In genomic region chr19:50476224-50476942, GRCh38 we compare ENCODE assay signal across 1 cellular context.
A peak's percentile ranks its signal among the peaks of the same experiment; 100 is the strongest.
TF ChIP-seq lines count a peak whose summit lies in the region.

TSS of gene EMC10 (plus strand) at chr19:50476507. CDS start at chr19:50476545, 38 bp downstream.
TSS of gene GARIN5A (minus strand) at chr19:50476848. CDS start at chr19:50476388, 460 bp downstream.

TF ChIP-seq in HEK293, 187 proteins besides CTCF, POLR2A, EP300 and RAD21 (continued from another document and continues in another):
- TF ChIP-seq, protein P1, sequence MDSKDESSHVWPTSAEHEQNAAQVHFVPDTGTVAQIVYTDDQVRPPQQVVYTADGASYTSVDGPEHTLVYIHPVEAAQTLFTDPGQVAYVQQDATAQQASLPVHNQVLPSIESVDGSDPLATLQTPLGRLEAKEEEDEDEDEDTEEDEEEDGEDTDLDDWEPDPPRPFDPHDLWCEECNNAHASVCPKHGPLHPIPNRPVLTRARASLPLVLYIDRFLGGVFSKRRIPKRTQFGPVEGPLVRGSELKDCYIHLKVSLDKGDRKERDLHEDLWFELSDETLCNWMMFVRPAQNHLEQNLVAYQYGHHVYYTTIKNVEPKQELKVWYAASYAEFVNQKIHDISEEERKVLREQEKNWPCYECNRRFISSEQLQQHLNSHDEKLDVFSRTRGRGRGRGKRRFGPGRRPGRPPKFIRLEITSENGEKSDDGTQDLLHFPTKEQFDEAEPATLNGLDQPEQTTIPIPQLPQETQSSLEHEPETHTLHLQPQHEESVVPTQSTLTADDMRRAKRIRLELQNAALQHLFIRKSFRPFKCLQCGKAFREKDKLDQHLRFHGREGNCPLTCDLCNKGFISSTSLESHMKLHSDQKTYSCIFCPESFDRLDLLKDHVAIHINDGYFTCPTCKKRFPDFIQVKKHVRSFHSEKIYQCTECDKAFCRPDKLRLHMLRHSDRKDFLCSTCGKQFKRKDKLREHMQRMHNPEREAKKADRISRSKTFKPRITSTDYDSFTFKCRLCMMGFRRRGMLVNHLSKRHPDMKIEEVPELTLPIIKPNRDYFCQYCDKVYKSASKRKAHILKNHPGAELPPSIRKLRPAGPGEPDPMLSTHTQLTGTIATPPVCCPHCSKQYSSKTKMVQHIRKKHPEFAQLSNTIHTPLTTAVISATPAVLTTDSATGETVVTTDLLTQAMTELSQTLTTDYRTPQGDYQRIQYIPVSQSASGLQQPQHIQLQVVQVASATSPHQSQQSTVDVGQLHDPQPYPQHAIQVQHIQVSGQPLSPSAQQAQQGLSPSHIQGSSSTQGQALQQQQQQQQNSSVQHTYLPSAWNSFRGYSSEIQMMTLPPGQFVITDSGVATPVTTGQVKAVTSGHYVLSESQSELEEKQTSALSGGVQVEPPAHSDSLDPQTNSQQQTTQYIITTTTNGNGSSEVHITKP (tag by site-specific recombination; IDR thresholded peaks at IDR 0.05): peak; percentile 77
- TF ChIP-seq, protein P2, sequence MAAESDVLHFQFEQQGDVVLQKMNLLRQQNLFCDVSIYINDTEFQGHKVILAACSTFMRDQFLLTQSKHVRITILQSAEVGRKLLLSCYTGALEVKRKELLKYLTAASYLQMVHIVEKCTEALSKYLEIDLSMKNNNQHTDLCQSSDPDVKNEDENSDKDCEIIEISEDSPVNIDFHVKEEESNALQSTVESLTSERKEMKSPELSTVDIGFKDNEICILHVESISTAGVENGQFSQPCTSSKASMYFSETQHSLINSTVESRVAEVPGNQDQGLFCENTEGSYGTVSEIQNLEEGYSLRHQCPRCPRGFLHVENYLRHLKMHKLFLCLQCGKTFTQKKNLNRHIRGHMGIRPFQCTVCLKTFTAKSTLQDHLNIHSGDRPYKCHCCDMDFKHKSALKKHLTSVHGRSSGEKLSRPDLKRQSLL (tag by site-specific recombination; IDR thresholded peaks at IDR 0.05): 0 out of 2 replicates have a peak, but pooled peaks have one; percentile 42
- TF ChIP-seq ZNF19 (tag by site-specific recombination; IDR thresholded peaks at IDR 0.05; ENCODE audit: low read depth) (no peak), ZNF792 (tag by site-specific recombination; IDR thresholded peaks at IDR 0.05) (no peak), ZBTB21 (tag by site-specific recombination; IDR thresholded peaks at IDR 0.05) (peak; percentile 100), ZNF658 (tag by site-specific recombination; IDR thresholded peaks at IDR 0.05) (no peak), TCF7L2 (IDR thresholded peaks at IDR 0.05; ENCODE audit: borderline replicate concordance, low read depth, low read length) (no peak), ZNF670 (tag by site-specific recombination; IDR thresholded peaks at IDR 0.05; ENCODE audit: low read depth) (no peak), ZFP41 (tag by site-specific recombination; IDR thresholded peaks at IDR 0.05; ENCODE audit: borderline replicate concordance) (no peak), SETDB1 (IDR thresholded peaks at IDR 0.05; ENCODE audit: insufficient read length, low read length) (no peak), ZNF366 (tag by site-specific recombination; conservative IDR thresholded peaks at IDR 0.05) (peak; percentile 67; the same call in 1 of the 2 replicates), ZSCAN16 (tag by site-specific recombination; IDR thresholded peaks at IDR 0.05) (0 out of 2 replicates have a peak, but pooled peaks have one; percentile 34), ZNF473 (tag by site-specific recombination; IDR thresholded peaks at IDR 0.05) (no peak), ZNF354C (tag by site-specific recombination; IDR thresholded peaks at IDR 0.05; ENCODE audit: borderline replicate concordance, low read depth) (no peak), ZNF2 (tag by site-specific recombination; IDR thresholded peaks at IDR 0.05) (peak; percentile 80), ZNF654 (tag by site-specific recombination; IDR thresholded peaks at IDR 0.05; ENCODE audit: low read depth) (no peak), MEIS1 (CRISPR knock-in tag; IDR thresholded peaks at IDR 0.05; ENCODE audit: borderline replicate concordance) (no peak), ZNF184 (tag by site-specific recombination; IDR thresholded peaks at IDR 0.05) (no peak), ZNF660 (tag by site-specific recombination; IDR thresholded peaks at IDR 0.05) (peak; percentile 86), ZFHX2 (tag by site-specific recombination; conservative IDR thresholded peaks at IDR 0.05) (peak; percentile 44), ZNF394 (tag by site-specific recombination; IDR thresholded peaks at IDR 0.05; ENCODE audit: borderline replicate concordance) (peak; percentile 64; the same call in 1 of the 2 replicates), KLF1 (tag by site-specific recombination; IDR thresholded peaks at IDR 0.05) (peak; percentile 52; the same call in 1 of the 2 replicates), YY2 (tag by site-specific recombination; IDR thresholded peaks at IDR 0.05) (peak; percentile 99), ZNF791 (tag by site-specific recombination; IDR thresholded peaks at IDR 0.05) (no peak), PATZ1 (tag by site-specific recombination; IDR thresholded peaks at IDR 0.05) (peak; percentile 56; the same call in 1 of the 2 replicates), ZNF302 (tag by site-specific recombination; IDR thresholded peaks at IDR 0.05; ENCODE audit: low read depth) (no peak), GLIS1 (tag by site-specific recombination; IDR thresholded peaks at IDR 0.05) (peak; percentile 82), ZNF571 (tag by site-specific recombination; IDR thresholded peaks at IDR 0.05) (no peak), ZNF221 (tag by site-specific recombination; IDR thresholded peaks at IDR 0.05; ENCODE audit: borderline replicate concordance) (no peak), ZNF830 (tag by site-specific recombination; IDR thresholded peaks at IDR 0.05; ENCODE audit: low read depth) (no peak), ZNF148 (tag by site-specific recombination; IDR thresholded peaks at IDR 0.05; ENCODE audit: borderline replicate concordance) (no peak), ZFP3 (tag by site-specific recombination; IDR thresholded peaks at IDR 0.05; ENCODE audit: low read depth) (no peak), ZNF433 (tag by site-specific recombination; IDR thresholded peaks at IDR 0.05; ENCODE audit: low read depth) (no peak), ZNF239 (tag by site-specific recombination; IDR thresholded peaks at IDR 0.05) (no peak), ZNF169 (tag by site-specific recombination; IDR thresholded peaks at IDR 0.05) (no peak)
- TF ChIP-seq, protein P3, sequence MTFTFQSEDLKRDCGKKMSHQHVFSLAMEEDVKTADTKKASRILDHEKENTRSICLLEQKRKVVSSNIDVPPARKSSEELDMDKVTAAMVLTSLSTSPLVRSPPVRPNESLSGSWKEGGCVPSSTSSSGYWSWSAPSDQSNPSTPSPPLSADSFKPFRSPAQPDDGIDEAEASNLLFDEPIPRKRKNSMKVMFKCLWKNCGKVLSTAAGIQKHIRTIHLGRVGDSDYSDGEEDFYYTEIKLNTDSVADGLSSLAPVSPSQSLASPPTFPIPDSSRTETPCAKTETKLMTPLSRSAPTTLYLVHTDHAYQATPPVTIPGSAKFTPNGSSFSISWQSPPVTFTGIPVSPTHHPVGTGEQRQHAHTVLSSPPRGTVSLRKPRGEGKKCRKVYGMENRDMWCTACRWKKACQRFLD (tag by site-specific recombination; IDR thresholded peaks at IDR 0.05): no peak
- TF ChIP-seq, protein P4, sequence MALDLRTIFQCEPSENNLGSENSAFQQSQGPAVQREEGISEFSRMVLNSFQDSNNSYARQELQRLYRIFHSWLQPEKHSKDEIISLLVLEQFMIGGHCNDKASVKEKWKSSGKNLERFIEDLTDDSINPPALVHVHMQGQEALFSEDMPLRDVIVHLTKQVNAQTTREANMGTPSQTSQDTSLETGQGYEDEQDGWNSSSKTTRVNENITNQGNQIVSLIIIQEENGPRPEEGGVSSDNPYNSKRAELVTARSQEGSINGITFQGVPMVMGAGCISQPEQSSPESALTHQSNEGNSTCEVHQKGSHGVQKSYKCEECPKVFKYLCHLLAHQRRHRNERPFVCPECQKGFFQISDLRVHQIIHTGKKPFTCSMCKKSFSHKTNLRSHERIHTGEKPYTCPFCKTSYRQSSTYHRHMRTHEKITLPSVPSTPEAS (tag by site-specific recombination; IDR thresholded peaks at IDR 0.05): no peak
- TF ChIP-seq, protein P5, sequence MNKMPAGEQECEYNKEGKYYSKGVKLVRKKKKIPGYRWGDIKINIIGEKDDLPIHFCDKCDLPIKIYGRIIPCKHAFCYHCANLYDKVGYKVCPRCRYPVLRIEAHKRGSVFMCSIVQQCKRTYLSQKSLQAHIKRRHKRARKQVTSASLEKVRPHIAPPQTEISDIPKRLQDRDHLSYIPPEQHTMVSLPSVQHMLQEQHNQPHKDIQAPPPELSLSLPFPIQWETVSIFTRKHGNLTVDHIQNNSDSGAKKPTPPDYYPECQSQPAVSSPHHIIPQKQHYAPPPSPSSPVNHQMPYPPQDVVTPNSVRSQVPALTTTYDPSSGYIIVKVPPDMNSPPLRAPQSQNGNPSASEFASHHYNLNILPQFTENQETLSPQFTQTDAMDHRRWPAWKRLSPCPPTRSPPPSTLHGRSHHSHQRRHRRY (tag by site-specific recombination; IDR thresholded peaks at IDR 0.05): no peak
- TF ChIP-seq, protein P6, sequence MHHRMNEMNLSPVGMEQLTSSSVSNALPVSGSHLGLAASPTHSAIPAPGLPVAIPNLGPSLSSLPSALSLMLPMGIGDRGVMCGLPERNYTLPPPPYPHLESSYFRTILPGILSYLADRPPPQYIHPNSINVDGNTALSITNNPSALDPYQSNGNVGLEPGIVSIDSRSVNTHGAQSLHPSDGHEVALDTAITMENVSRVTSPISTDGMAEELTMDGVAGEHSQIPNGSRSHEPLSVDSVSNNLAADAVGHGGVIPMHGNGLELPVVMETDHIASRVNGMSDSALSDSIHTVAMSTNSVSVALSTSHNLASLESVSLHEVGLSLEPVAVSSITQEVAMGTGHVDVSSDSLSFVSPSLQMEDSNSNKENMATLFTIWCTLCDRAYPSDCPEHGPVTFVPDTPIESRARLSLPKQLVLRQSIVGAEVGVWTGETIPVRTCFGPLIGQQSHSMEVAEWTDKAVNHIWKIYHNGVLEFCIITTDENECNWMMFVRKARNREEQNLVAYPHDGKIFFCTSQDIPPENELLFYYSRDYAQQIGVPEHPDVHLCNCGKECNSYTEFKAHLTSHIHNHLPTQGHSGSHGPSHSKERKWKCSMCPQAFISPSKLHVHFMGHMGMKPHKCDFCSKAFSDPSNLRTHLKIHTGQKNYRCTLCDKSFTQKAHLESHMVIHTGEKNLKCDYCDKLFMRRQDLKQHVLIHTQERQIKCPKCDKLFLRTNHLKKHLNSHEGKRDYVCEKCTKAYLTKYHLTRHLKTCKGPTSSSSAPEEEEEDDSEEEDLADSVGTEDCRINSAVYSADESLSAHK (tag by site-specific recombination; IDR thresholded peaks at IDR 0.05): peak; percentile 34
- TF ChIP-seq, protein P7, sequence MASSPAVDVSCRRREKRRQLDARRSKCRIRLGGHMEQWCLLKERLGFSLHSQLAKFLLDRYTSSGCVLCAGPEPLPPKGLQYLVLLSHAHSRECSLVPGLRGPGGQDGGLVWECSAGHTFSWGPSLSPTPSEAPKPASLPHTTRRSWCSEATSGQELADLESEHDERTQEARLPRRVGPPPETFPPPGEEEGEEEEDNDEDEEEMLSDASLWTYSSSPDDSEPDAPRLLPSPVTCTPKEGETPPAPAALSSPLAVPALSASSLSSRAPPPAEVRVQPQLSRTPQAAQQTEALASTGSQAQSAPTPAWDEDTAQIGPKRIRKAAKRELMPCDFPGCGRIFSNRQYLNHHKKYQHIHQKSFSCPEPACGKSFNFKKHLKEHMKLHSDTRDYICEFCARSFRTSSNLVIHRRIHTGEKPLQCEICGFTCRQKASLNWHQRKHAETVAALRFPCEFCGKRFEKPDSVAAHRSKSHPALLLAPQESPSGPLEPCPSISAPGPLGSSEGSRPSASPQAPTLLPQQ (tag by site-specific recombination; IDR thresholded peaks at IDR 0.05): peak; percentile 66; the same call in 1 of the 2 replicates
- TF ChIP-seq, protein P8, sequence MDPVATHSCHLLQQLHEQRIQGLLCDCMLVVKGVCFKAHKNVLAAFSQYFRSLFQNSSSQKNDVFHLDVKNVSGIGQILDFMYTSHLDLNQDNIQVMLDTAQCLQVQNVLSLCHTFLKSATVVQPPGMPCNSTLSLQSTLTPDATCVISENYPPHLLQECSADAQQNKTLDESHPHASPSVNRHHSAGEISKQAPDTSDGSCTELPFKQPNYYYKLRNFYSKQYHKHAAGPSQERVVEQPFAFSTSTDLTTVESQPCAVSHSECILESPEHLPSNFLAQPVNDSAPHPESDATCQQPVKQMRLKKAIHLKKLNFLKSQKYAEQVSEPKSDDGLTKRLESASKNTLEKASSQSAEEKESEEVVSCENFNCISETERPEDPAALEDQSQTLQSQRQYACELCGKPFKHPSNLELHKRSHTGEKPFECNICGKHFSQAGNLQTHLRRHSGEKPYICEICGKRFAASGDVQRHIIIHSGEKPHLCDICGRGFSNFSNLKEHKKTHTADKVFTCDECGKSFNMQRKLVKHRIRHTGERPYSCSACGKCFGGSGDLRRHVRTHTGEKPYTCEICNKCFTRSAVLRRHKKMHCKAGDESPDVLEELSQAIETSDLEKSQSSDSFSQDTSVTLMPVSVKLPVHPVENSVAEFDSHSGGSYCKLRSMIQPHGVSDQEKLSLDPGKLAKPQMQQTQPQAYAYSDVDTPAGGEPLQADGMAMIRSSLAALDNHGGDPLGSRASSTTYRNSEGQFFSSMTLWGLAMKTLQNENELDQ (tag by site-specific recombination; IDR thresholded peaks at IDR 0.05; ENCODE audit: low read depth): no peak
